Comparison of ENCODE assay signal across 17 cellular contexts in the genomic region with DNA sequence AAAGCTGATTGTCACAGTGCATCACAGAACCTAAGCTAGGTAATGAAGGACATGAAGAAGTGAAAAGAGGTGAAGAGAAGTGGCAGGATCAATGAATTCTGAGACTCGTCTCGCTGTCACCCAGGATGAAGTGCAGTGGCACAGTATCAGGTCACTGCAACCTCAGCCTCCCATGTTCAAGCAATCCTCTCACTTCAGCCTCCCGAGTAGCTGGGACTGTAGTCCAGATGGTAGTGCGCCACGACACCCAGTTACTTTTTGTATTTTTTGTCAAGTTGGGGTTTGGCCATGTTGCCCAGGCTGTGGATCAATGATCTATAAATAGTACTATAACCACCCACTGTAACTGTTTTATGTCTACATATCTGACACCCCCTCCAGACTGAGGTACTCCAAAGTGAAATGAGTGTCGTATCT. TPM values are rescaled to one million over a fixed set of nuclear protein-coding genes. Genes with fewer than 3 reads are reported as not detected.
DNase-seq lines count a peak whose midpoint lies in the region; ATAC-seq and TF ChIP-seq lines count a peak whose summit lies in the region.
"Had no signal": no experiment of that assay in that cellular context is flagged by ENCODE, and none has a peak within 500 bp of the region (broad histone marks: within the 10 kb centered on the region; RNA-seq: fewer than 3 reads in every experiment).

No MANE protein-coding gene starts in this region.

- no peak for DNase-seq in CD4-positive, CD25-positive, alpha-beta regulatory T cell
- no peak for DNase-seq in DND-41
- no peak for DNase-seq in T-helper 17 cell
- no peak for DNase-seq in naive thymus-derived CD4-positive, alpha-beta T cell
- no peak for DNase-seq in H9
- no peak for DNase-seq in hippocampal formation (lab: John Stamatoyannopoulos, UW)
- DNase-seq: activated CD8-positive, alpha-beta memory T cell treated with anti-CD3 and anti-CD28 coated beads for 24 hours; amniotic stem cell; head of caudate nucleus; naive B cell; NCI-H187; NCI-H446 treated with DMSO at 0.1 percent for 48 hours; stimulated activated CD4-positive, alpha-beta T cell treated with anti-CD3 and anti-CD28 coated beads, Interleukin-4, amount 100 ng/mL, for 24 hours had no signal

- no peak overlapping the region for H3K4me3 ChIP-seq in CD4-positive, CD25-positive, alpha-beta regulatory T cell (ENCODE audit: low read depth, low read length)
- no peak overlapping the region for H3K4me3 ChIP-seq in DND-41 (ENCODE audit: low read depth in 1 of 2, low read length in 2 of 2)
- H3K4me3 ChIP-seq in naive thymus-derived CD4-positive, alpha-beta T cell (ENCODE audit: low read length), result no peak overlapping the region
- H3K4me3 ChIP-seq: skin epidermis, suprapubic skin had no signal

- no peaks in the 10 kb centered on the region for H3K79me1 ChIP-seq in H9 (ENCODE audit: insufficient read depth, low read depth, low read length, poor library complexity, severe bottlenecking)

- H2AFZ ChIP-seq in DND-41 (ENCODE audit: low read depth, low read length) (no peak overlapping the region), H9 (ENCODE audit: low read length) (no peak overlapping the region)

- H3K18ac ChIP-seq in H9 (ENCODE audit: insufficient read length, low read depth, low read length), result no peak overlapping the region

- no peak overlapping the region for H2BK120ac ChIP-seq in H9 (ENCODE audit: low read depth, low read length, poor library complexity, severe bottlenecking)

- no peak overlapping the region for H2AK5ac ChIP-seq in H9 (ENCODE audit: insufficient read length, low read length)

- no peaks in the 10 kb centered on the region for H3K27me3 ChIP-seq in CD4-positive, CD25-positive, alpha-beta regulatory T cell (ENCODE audit: control insufficient read depth, insufficient read depth, low read length)
- H3K27me3 ChIP-seq in DND-41 (ENCODE audit: insufficient read depth, low read length, poor library complexity) (no peaks in the 10 kb centered on the region), H9 (ENCODE audit: insufficient read depth, low read length) (no peaks in the 10 kb centered on the region)
- H3K27me3 ChIP-seq in naive thymus-derived CD4-positive, alpha-beta T cell (ENCODE audit: control insufficient read depth in 2 of 2, insufficient read depth in 2 of 2, low read length in 2 of 2), result no peaks in the 10 kb centered on the region
- H3K27me3 ChIP-seq: suprapubic skin had no signal

- H3K9me3 Mint-ChIP-seq in CD4-positive, CD25-positive, alpha-beta regulatory T cell, result no peaks in the 10 kb centered on the region
- H3K9me3 Mint-ChIP-seq in naive thymus-derived CD4-positive, alpha-beta T cell, result peaks cover 0 to 4% (median 0%) of the 10 kb centered on the region in 11 donors
- peaks cover 5% of the 10 kb centered on the region in 2 experiments; a peak in 3 of 5 replicates for H3K9me3 Mint-ChIP-seq in H9
- H3K9me3 Mint-ChIP-seq: activated T-helper 17 cell treated with anti-CD3 and anti-CD28 coated beads, Interleukin-2, amount 50 U/mL, for 72 hours had no signal

- no peak overlapping the region for H3K27ac ChIP-seq in CD4-positive, CD25-positive, alpha-beta regulatory T cell (ENCODE audit: insufficient read depth, low read length, poor library complexity, severe bottlenecking)
- peak overlapping the region; percentile 1 for H3K27ac ChIP-seq in DND-41 (ENCODE audit: low read length)
- H3K27ac ChIP-seq in naive thymus-derived CD4-positive, alpha-beta T cell (ENCODE audit: low read depth, low read length), result no peak overlapping the region
- H3K27ac ChIP-seq in H9 (ENCODE audit: insufficient read length, low read depth, low read length), result no peak overlapping the region
- H3K27ac ChIP-seq: skin epidermis, suprapubic skin had no signal

- no peak overlapping the region for H3T11ph ChIP-seq in H9 (ENCODE audit: low read length)

- no peak overlapping the region for H3K23ac ChIP-seq in H9 (ENCODE audit: insufficient read length, low read depth, low read length)

- no peak overlapping the region for H2BK5ac ChIP-seq in H9 (ENCODE audit: insufficient read length, low read length)

- no peak overlapping the region for H4K5ac ChIP-seq in H9 (ENCODE audit: insufficient read length, low read depth, low read length)

- no peak overlapping the region for H3K56ac ChIP-seq in H9 (ENCODE audit: insufficient read length, low read depth, low read length)

- H4K20me1 ChIP-seq in DND-41 (ENCODE audit: insufficient read depth, low read length) (peaks cover 31% of the 10 kb centered on the region), H9 (ENCODE audit: control insufficient read depth, insufficient read depth, insufficient read length) (no peaks in the 10 kb centered on the region)

- H3K4me3 Mint-ChIP-seq in CD4-positive, CD25-positive, alpha-beta regulatory T cell, result peak overlapping the region in 1 of 4 donors; percentile 18
- no peak overlapping the region for H3K4me3 Mint-ChIP-seq in T-helper 17 cell
- H3K4me3 Mint-ChIP-seq in naive thymus-derived CD4-positive, alpha-beta T cell, result no peak overlapping the region
- no peak overlapping the region for H3K4me3 Mint-ChIP-seq in H9
- H3K4me3 Mint-ChIP-seq: activated T-helper 17 cell treated with anti-CD3 and anti-CD28 coated beads, Interleukin-2, amount 50 U/mL, for 72 hours had no signal

- H3K4ac ChIP-seq in H9 (ENCODE audit: low read depth, low read length), result no peak overlapping the region

- H2BK12ac ChIP-seq in H9 (ENCODE audit: insufficient read length, low read depth, low read length), result no peak overlapping the region

- POLR2A ChIA-PET in naive thymus-derived CD4-positive, alpha-beta T cell (lab: Charles Lee), result interaction anchor here (0.8 to 1.8 kb wide), 8 partner anchors 9 to 489 kb away, joined by 3 to 8 read pairs (median 4); a partner anchor contains a TSS

- H3K4me2 ChIP-seq in DND-41 (ENCODE audit: insufficient read depth, low read length) (no peak overlapping the region), H9 (ENCODE audit: insufficient read depth, insufficient read length, low read length) (no peak overlapping the region)

- H3K36me3 Mint-ChIP-seq in CD4-positive, CD25-positive, alpha-beta regulatory T cell, result peaks cover 29% of the 10 kb centered on the region
- H3K36me3 Mint-ChIP-seq in T-helper 17 cell (ENCODE audit: low read depth), result peaks cover 6% of the 10 kb centered on the region
- H3K36me3 Mint-ChIP-seq in naive thymus-derived CD4-positive, alpha-beta T cell, result peaks cover 5 to 47% (median 24%) of the 10 kb centered on the region in 5 donors
- H3K36me3 Mint-ChIP-seq in H9 (ENCODE audit: insufficient read depth in 1 of 3, low read depth in 3 of 3), result peaks cover 9 to 45% (median 38%) of the 10 kb centered on the region in 3 experiments; a peak in 5 of 7 replicates

- no peak overlapping the region for H2BK20ac ChIP-seq in H9 (ENCODE audit: low read depth, low read length, poor library complexity, severe bottlenecking)

- no peak overlapping the region for H4K91ac ChIP-seq in H9 (ENCODE audit: insufficient read length, low read depth, low read length)

- CTCF ChIA-PET in naive thymus-derived CD4-positive, alpha-beta T cell (lab: Charles Lee), result interaction anchor here (1.4 kb wide), 2 partner anchors 13 to 33 kb away, joined by 3 to 4 read pairs; a partner anchor contains a TSS

- H3K9ac ChIP-seq in DND-41 (ENCODE audit: low read depth, low read length) (no peak overlapping the region), H9 (ENCODE audit: extremely low read depth, insufficient read length, low read length) (no peak overlapping the region)

- H3K9me3 ChIP-seq in CD4-positive, CD25-positive, alpha-beta regulatory T cell (ENCODE audit: control insufficient read depth in 2 of 2, low read length in 2 of 2), result no peaks in the 10 kb centered on the region
- H3K9me3 ChIP-seq in DND-41 (ENCODE audit: insufficient read depth, low read length, severe bottlenecking), result no peaks in the 10 kb centered on the region
- H3K9me3 ChIP-seq in T-helper 17 cell (ENCODE audit: control insufficient read depth, low read length, poor library complexity, severe bottlenecking), result no peaks in the 10 kb centered on the region
- H3K9me3 ChIP-seq in naive thymus-derived CD4-positive, alpha-beta T cell (ENCODE audit: control insufficient read depth in 2 of 3, low read length in 3 of 3), result no peaks in the 10 kb centered on the region
- no peaks in the 10 kb centered on the region for H3K9me3 ChIP-seq in H9 (ENCODE audit: control insufficient read depth, low read depth, low read length)
- H3K9me3 ChIP-seq: suprapubic skin had no signal

- TF ChIP-seq CTCF in DND-41 (IDR thresholded peaks at IDR 0.05; ENCODE audit: borderline replicate concordance, extremely low read depth, low read length, poor library complexity, severe bottlenecking) (no peak), H9 (conservative IDR thresholded peaks at IDR 0.05) (no peak)

- no peak overlapping the region for H4K8ac ChIP-seq in H9 (replicated peaks; ENCODE audit: insufficient read length, low read depth, low read length)

- H3K79me2 ChIP-seq in DND-41 (ENCODE audit: insufficient read depth, low read length), result peaks cover 26% of the 10 kb centered on the region
- no peaks in the 10 kb centered on the region for H3K79me2 ChIP-seq in H9 (ENCODE audit: insufficient read depth, low read length)

- H3K27me3 Mint-ChIP-seq in CD4-positive, CD25-positive, alpha-beta regulatory T cell, result no peaks in the 10 kb centered on the region
- no peaks in the 10 kb centered on the region for H3K27me3 Mint-ChIP-seq in T-helper 17 cell
- H3K27me3 Mint-ChIP-seq in naive thymus-derived CD4-positive, alpha-beta T cell, result no peaks in the 10 kb centered on the region
- H3K27me3 Mint-ChIP-seq in H9 (ENCODE audit: low read depth), result peaks cover 2% of the 10 kb centered on the region; the same call in 1 of the 2 replicates
- H3K27me3 Mint-ChIP-seq: activated T-helper 17 cell treated with anti-CD3 and anti-CD28 coated beads, Interleukin-2, amount 50 U/mL, for 72 hours; naive B cell had no signal

- no peak overlapping the region for H2BK15ac ChIP-seq in H9 (ENCODE audit: low read depth, low read length)

- H3K4me1 ChIP-seq in CD4-positive, CD25-positive, alpha-beta regulatory T cell (ENCODE audit: control insufficient read depth, insufficient read depth, low read length, poor library complexity, severe bottlenecking), result no peaks in the 10 kb centered on the region
- H3K4me1 ChIP-seq in DND-41 (ENCODE audit: insufficient read depth, low read length), result no peaks in the 10 kb centered on the region
- no peaks in the 10 kb centered on the region for H3K4me1 ChIP-seq in naive thymus-derived CD4-positive, alpha-beta T cell (ENCODE audit: control insufficient read depth in 2 of 2, insufficient read depth in 2 of 2, low read length in 2 of 2)
- H3K4me1 ChIP-seq in H9 (ENCODE audit: insufficient read depth, low read length), result no peaks in the 10 kb centered on the region

- H3K27ac Mint-ChIP-seq in CD4-positive, CD25-positive, alpha-beta regulatory T cell, result peak overlapping the region in 2 of 3 donors; percentile 37 to 73
- H3K27ac Mint-ChIP-seq in T-helper 17 cell (peak overlapping the region; percentile 65), H9 (peak overlapping the region in 1 of 3 experiments; percentile 34; a peak in 1 of 7 replicates)
- H3K27ac Mint-ChIP-seq in naive thymus-derived CD4-positive, alpha-beta T cell, result peak overlapping the region in 8 of 9 donors; percentile 19 to 92 (median 74)

- H3K4me1 Mint-ChIP-seq in CD4-positive, CD25-positive, alpha-beta regulatory T cell, result peaks cover 16 to 30% (median 19%) of the 10 kb centered on the region in 4 donors
- H3K4me1 Mint-ChIP-seq in T-helper 17 cell, result peaks cover 22% of the 10 kb centered on the region
- H3K4me1 Mint-ChIP-seq in naive thymus-derived CD4-positive, alpha-beta T cell, result peaks cover 18 to 41% (median 29%) of the 10 kb centered on the region in 7 donors
- H3K4me1 Mint-ChIP-seq in H9, result no peaks in the 10 kb centered on the region

- ATAC-seq in CD4-positive, CD25-positive, alpha-beta regulatory T cell (ENCODE audit: low read depth in 2 of 2), result peak in 1 of 2 donors; percentile 25
- ATAC-seq in DND-41 (ENCODE audit: insufficient read depth, low read depth) (peak; percentile 12; the same call in 2 of the 3 replicates), T-helper 17 cell (no peak), GM21515 (IDR thresholded peaks at IDR 0.05; ENCODE audit: unreplicated experiment) (no peak)
- ATAC-seq in naive thymus-derived CD4-positive, alpha-beta T cell, result peak; percentile 15
- ATAC-seq: activated T-helper 17 cell treated with anti-CD3 and anti-CD28 coated beads, Interleukin-2, amount 50 U/mL, for 72 hours had no signal

- peaks cover 46% of the 10 kb centered on the region for H3K36me3 ChIP-seq in CD4-positive, CD25-positive, alpha-beta regulatory T cell (ENCODE audit: control insufficient read depth, insufficient read depth, low read length)
- peaks cover 51% of the 10 kb centered on the region for H3K36me3 ChIP-seq in DND-41 (ENCODE audit: insufficient read depth, low read length)
- peaks cover 7 to 46% (median 21%) of the 10 kb centered on the region in 3 experiments for H3K36me3 ChIP-seq in naive thymus-derived CD4-positive, alpha-beta T cell (ENCODE audit: control insufficient read depth in 2 of 3, insufficient read depth in 3 of 3, low read length in 3 of 3)

- no CpG with 5 or more reads among the region's 6 CpGs for WGBS in H9 (ENCODE audit: extremely low coverage, insufficient read length, low lambda C conversion rate)

- no peaks in the 10 kb centered on the region for H3K23me2 ChIP-seq in H9 (ENCODE audit: insufficient read length, low read depth, low read length, poor library complexity, severe bottlenecking)

- no peak overlapping the region for H3K14ac ChIP-seq in H9 (ENCODE audit: insufficient read depth, low read length)

- intact Hi-C loops in naive thymus-derived CD4-positive, alpha-beta T cell (cut with micrococcal nuclease), result no loop called here

RNA-seq across cellular contexts. Expression of a gene that starts 33.1 kb away (rescaled TPM):
- 364 TPM for total RNA-seq in CD4-positive, CD25-positive, alpha-beta regulatory T cell
- polyA plus RNA-seq in CD4-positive, CD25-positive, alpha-beta regulatory T cell, result 100 to 1,000 TPM; 288 to 597 (median 387) TPM
- total RNA-seq in T-helper 17 cell (100 to 1,000 TPM; 269 to 384 TPM), H9 (2021) (191 and 192 TPM in 2 replicates)
- total RNA-seq in naive thymus-derived CD4-positive, alpha-beta T cell, result 100 to 1,000 TPM; 196 to 449 (median 271) TPM
- polyA plus RNA-seq in naive thymus-derived CD4-positive, alpha-beta T cell, result 100 to 1,000 TPM; 276 to 398 TPM

Comparison
In these comparisons a context has a peak if more than half of its experiments do, and no peak if none do; other contexts are left out.
1. ATAC-seq: peak in DND-41 (single experiment) and naive thymus-derived CD4-positive, alpha-beta T cell (single experiment); none in T-helper 17 cell (single experiment) and GM21515 (single experiment).